In the genomic region with DNA sequence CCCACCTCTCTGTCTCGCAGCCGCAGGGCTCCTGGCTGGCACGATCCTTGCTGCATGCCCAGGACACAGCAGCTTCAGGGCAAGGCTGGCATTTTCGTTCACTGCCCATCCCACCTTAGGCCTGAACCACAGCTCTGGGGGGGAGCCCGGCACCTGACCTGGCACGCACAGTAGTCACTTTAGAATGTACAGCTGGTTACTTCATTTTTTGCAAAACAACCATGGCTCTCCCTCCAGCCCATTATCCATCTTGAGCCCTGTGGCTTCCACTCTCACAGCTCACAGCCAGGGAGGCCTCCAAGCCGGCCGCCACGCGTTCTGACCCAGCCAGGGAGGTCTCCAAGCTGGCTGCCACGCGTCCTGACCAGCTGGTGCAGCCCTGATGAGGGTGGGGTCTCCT, we compare ENCODE assay signal across 23 cellular contexts. TPM values are rescaled to one million over a fixed set of nuclear protein-coding genes. Genes with fewer than 3 reads are reported as not detected.
"Had no signal": no experiment of that assay in that cellular context is flagged by ENCODE, and none has a peak within 500 bp of the region (broad histone marks: within the 10 kb centered on the region; RNA-seq: fewer than 3 reads in every experiment).

No MANE protein-coding gene starts in this region.

- H3K4me1 ChIP-seq: prostate gland, thyroid gland, vagina had no signal

- DNase-seq: activated CD4-positive, CD25-positive, alpha-beta regulatory T cell treated with anti-CD3 and anti-CD28 coated beads, Interleukin-2, amount 50 U/mL, for 72 hours; activated gamma-delta T cell treated with Interleukin-2 at 50 U/mL for 16 hours; activated T-cell treated with anti-CD3 and anti-CD28 coated beads, Interleukin-2, amount 50 U/mL, for 72 hours; cortex of kidney; effector CD4-positive, alpha-beta T cell; mesendoderm; naive thymus-derived CD4-positive, alpha-beta T cell; right cardiac atrium; SJCRH30; stimulated activated CD4-positive, alpha-beta T cell treated with anti-CD3 and anti-CD28 coated beads, Interleukin-4, amount 100 ng/mL, for 24 hours; thyroid gland had no signal

- H3K27me3 ChIP-seq: thyroid gland, vagina had no signal

- ATAC-seq: activated T-cell treated with anti-CD3 and anti-CD28 coated beads, Interleukin-2, amount 50 U/mL, for 72 hours; esophagus mucosa; gastroesophageal sphincter; heart left ventricle; naive thymus-derived CD4-positive, alpha-beta T cell; right cardiac atrium; stimulated activated effector memory CD8-positive, alpha-beta T cell treated with anti-CD3 and anti-CD28 coated beads, Interleukin-12 subunit alpha, Interleukin-12 subunit beta, amount 100 ng/mL, for 72 hours had no signal

- H3K4me2 ChIP-seq: smooth muscle cell had no signal

- H3K9me3 ChIP-seq: gastroesophageal sphincter, heart left ventricle, prostate gland, SJCRH30, thyroid gland, vagina had no signal

- H3K27ac ChIP-seq: gastroesophageal sphincter, heart left ventricle, prostate gland, SJCRH30, thyroid gland, vagina, VCaP had no signal

- H3K4me3 ChIP-seq: gastroesophageal sphincter, heart left ventricle, prostate gland, SJCRH30, smooth muscle cell, thyroid gland, vagina had no signal

- H3K36me3 ChIP-seq: gastroesophageal sphincter, heart left ventricle, prostate gland, SJCRH30, thyroid gland, vagina had no signal

RNA-seq across cellular contexts. Expression of a gene that starts 54.8 kb away (rescaled TPM):
- total RNA-seq: activated CD8-positive, alpha-beta memory T cell treated with anti-CD3 and anti-CD28 coated beads for 36 hours; activated T-cell treated with anti-CD3 and anti-CD28 coated beads, Interleukin-2, amount 50 U/mL, for 72 hours; esophagus mucosa; gastroesophageal sphincter; heart left ventricle; kidney epithelial cell; liver; mucosa of gallbladder; naive thymus-derived CD4-positive, alpha-beta T cell; right cardiac atrium; SJCRH30; smooth muscle cell; vagina had no signal
- polyA plus RNA-seq: heart left ventricle; liver; naive thymus-derived CD4-positive, alpha-beta T cell; right cardiac atrium; smooth muscle cell had no signal
